ENCODE assay signal across 1 cellular context in the genomic region with DNA sequence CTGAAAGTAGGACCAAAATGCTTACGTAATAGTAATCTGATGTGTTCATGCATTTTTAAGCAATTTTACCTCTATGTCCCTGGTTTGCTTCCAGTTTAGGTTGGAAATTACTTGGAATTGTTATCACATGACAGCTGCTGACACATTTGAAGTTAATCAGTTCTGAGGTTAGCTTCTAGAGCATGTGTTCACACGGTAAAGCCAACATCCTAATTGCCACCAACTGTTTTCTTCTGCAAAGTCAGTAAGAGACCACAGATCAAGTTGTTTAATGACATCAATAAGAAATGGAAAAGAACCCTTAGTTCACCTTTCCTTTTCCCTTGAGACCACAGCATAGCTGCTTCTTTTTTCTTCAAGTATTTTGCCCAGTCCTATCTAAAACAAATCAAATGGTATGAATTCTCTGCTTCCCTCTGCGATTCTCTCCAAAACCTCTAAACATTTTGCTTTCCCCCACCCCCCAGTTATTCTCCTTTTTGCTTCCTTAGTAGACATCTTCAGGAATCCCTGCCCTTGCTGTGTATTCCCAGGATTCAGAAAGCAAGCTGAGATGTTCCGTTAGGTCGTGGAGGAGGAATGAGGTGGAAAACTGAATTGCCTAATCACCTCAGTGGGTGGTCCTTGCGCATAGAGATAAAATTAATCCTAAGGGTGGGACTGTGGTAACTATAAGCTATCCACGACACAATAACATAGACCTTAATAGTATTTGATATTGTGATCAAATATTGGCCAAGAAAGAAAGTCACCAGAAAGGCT.
TF ChIP-seq lines count a peak whose summit lies in the region.

No MANE protein-coding gene starts in this region.

TF ChIP-seq in GM23338, 12 proteins besides CTCF, POLR2A, EP300 and RAD21 (continued from another document):
- TF ChIP-seq, protein P1, sequence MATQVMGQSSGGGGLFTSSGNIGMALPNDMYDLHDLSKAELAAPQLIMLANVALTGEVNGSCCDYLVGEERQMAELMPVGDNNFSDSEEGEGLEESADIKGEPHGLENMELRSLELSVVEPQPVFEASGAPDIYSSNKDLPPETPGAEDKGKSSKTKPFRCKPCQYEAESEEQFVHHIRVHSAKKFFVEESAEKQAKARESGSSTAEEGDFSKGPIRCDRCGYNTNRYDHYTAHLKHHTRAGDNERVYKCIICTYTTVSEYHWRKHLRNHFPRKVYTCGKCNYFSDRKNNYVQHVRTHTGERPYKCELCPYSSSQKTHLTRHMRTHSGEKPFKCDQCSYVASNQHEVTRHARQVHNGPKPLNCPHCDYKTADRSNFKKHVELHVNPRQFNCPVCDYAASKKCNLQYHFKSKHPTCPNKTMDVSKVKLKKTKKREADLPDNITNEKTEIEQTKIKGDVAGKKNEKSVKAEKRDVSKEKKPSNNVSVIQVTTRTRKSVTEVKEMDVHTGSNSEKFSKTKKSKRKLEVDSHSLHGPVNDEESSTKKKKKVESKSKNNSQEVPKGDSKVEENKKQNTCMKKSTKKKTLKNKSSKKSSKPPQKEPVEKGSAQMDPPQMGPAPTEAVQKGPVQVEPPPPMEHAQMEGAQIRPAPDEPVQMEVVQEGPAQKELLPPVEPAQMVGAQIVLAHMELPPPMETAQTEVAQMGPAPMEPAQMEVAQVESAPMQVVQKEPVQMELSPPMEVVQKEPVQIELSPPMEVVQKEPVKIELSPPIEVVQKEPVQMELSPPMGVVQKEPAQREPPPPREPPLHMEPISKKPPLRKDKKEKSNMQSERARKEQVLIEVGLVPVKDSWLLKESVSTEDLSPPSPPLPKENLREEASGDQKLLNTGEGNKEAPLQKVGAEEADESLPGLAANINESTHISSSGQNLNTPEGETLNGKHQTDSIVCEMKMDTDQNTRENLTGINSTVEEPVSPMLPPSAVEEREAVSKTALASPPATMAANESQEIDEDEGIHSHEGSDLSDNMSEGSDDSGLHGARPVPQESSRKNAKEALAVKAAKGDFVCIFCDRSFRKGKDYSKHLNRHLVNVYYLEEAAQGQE (IDR thresholded peaks at IDR 0.05; ENCODE audit: unreplicated experiment), result no peak
- TF ChIP-seq EZH2phosphoT487 (IDR thresholded peaks at IDR 0.05; ENCODE audit: unreplicated experiment), result no peak
- TF ChIP-seq ZNF331 (CRISPR knock-in tag; IDR thresholded peaks at IDR 0.05; ENCODE audit: low read depth), result no peak
